ENCODE assay signal across 31 cellular contexts in genomic region chr6:49557177-49557576, GRCh38. TPM values are rescaled to one million over a fixed set of nuclear protein-coding genes. Genes with fewer than 3 reads are reported as not detected.
DNase-seq lines count a peak whose midpoint lies in the region; ATAC-seq, FAIRE-seq and TF ChIP-seq lines count a peak whose summit lies in the region.
"Had no signal": no experiment of that assay in that cellular context is flagged by ENCODE, and none has a peak within 500 bp of the region (broad histone marks: within the 10 kb centered on the region; RNA-seq: fewer than 3 reads in every experiment).

No MANE protein-coding gene starts in this region.

- H3K27ac ChIP-seq in RWPE1: peak overlapping the region; percentile 76
- no peak overlapping the region for H3K27ac ChIP-seq in HepG2 (ENCODE audit: extremely low read length, insufficient read depth, low read length)
- H3K27ac ChIP-seq: prostate gland, tibial nerve had no signal

- POLR2A ChIA-PET in RWPE1 (lab: Yijun Ruan, JAX; ENCODE audit: low non-redundant PET) (no interaction called here), HepG2 (lab: Yijun Ruan, JAX) (no interaction called here)

- 0 out of 5 replicates have a peak, but pooled peaks cover 0 to 4% of the 10 kb centered on the region in 2 experiments for H3K27me3 ChIP-seq in HepG2 (ENCODE audit: control insufficient read depth in 1 of 2, insufficient read depth in 2 of 2, low read length in 2 of 2)
- H3K27me3 ChIP-seq: tibial nerve had no signal

- no peaks in the 10 kb centered on the region for H4K20me1 ChIP-seq in HepG2 (ENCODE audit: insufficient read depth, low read length)

- no peaks in the 10 kb centered on the region for H3K9me3 Mint-ChIP-seq in activated T-helper 1 cell treated with anti-CD3 and anti-CD28 coated beads, Interleukin-12 subunit alpha, Interleukin-12 subunit beta, Interleukin-2, Interleukin-4 antibody, amounts not matched to agents 30 ng/mL and 10 ng/mL and 1 ng/mL, durations not matched to agents 14 hours and 24 hours and 36 hours
- H3K9me3 Mint-ChIP-seq: activated naive CD8-positive, alpha-beta T cell treated with anti-CD3 and anti-CD28 coated beads, Interleukin-2, amount 50 U/mL, for 24 hours; activated T-cell treated with anti-CD3 and anti-CD28 coated beads, Interleukin-2, amount 50 U/mL, for 4 hours; H9; natural killer cell had no signal

- TF ChIP-seq EP300 in HepG2 (IDR thresholded peaks at IDR 0.05; ENCODE audit: low read depth in 2 of 2, low read length in 2 of 2) (no peak), HepG2 (CRISPR knock-in tag; IDR thresholded peaks at IDR 0.05; ENCODE audit: borderline replicate concordance) (no peak)

- H3K36me3 Mint-ChIP-seq in activated T-helper 1 cell treated with anti-CD3 and anti-CD28 coated beads, Interleukin-12 subunit alpha, Interleukin-12 subunit beta, Interleukin-2, Interleukin-4 antibody, amounts not matched to agents 30 ng/mL and 10 ng/mL and 1 ng/mL, durations not matched to agents 14 hours and 24 hours and 36 hours (ENCODE audit: low read depth): no peaks in the 10 kb centered on the region
- H3K36me3 Mint-ChIP-seq: natural killer cell had no signal

- H3K9ac ChIP-seq in HepG2 (ENCODE audit: insufficient read depth, low read depth, low read length): no peak overlapping the region

- no peak overlapping the region for H3K4me3 ChIP-seq in HepG2 (replicated peaks in 1 of 3; ENCODE audit: insufficient read depth in 1 of 3, low read depth in 2 of 3, low read length in 3 of 3)
- H3K4me3 ChIP-seq: GM12878, prostate gland, tibial nerve had no signal

- TF ChIP-seq POLR2A in HepG2 (IDR thresholded peaks at IDR 0.05; ENCODE audit: insufficient read depth in 1 of 2, low read depth in 2 of 2, low read length in 2 of 2): no peak

- CTCF ChIA-PET in RWPE1 (lab: Yijun Ruan, JAX): no interaction called here
- CTCF ChIA-PET in HepG2 (lab: Yijun Ruan, JAX; ENCODE audit: low intra/inter-chr PET ratio, low total read pairs): interaction anchor here (1.0 kb wide), 1 partner anchor 25 kb away, joined by 3 read pairs; no protein-coding TSS in a partner anchor

- H3K27ac Mint-ChIP-seq in activated T-helper 1 cell treated with anti-CD3 and anti-CD28 coated beads, Interleukin-12 subunit alpha, Interleukin-12 subunit beta, Interleukin-2, Interleukin-4 antibody, amounts not matched to agents 30 ng/mL and 10 ng/mL and 1 ng/mL, durations not matched to agents 14 hours and 24 hours and 36 hours: no peak overlapping the region
- H3K27ac Mint-ChIP-seq: activated naive CD8-positive, alpha-beta T cell treated with anti-CD3 and anti-CD28 coated beads, Interleukin-2, amount 50 U/mL, for 24 hours; H9; natural killer cell; T-helper 17 cell had no signal

- in situ Hi-C loops in HepG2 (cut with HindIII; ENCODE audit: extremely low pct_ligation_motif_present, low pct_unique_long_range_greater_than_20kb): no loop called here

- ATAC-seq in HepG2 (no peak), HG03442 (IDR thresholded peaks at IDR 0.05; ENCODE audit: unreplicated experiment) (no peak)
- ATAC-seq: activated naive CD8-positive, alpha-beta T cell treated with anti-CD3 and anti-CD28 coated beads, Interleukin-2, amount 50 U/mL, for 24 hours; natural killer cell; sciatic nerve; T-helper 17 cell had no signal

- no peaks in the 10 kb centered on the region for H3K79me2 ChIP-seq in HepG2 (ENCODE audit: insufficient read depth, low read length)

- no peak overlapping the region for H3K4me2 ChIP-seq in HepG2 (ENCODE audit: low read depth, low read length)

- no peaks in the 10 kb centered on the region for H3K9me3 ChIP-seq in HepG2 (ENCODE audit: low read length)
- H3K9me3 ChIP-seq: prostate gland, tibial nerve had no signal

- no TSS peak for BruUV-seq in HepG2 (replicated peaks; lab: Mats Ljungman, UMichigan)

- no peak for TF ChIP-seq RAD21 in HepG2 (CRISPR knock-in tag; IDR thresholded peaks at IDR 0.05)

- intact Hi-C loops in HepG2 (cut with micrococcal nuclease; ENCODE audit: unreplicated experiment): no loop called here
- intact Hi-C loops in activated T-helper 1 cell treated with anti-CD3 and anti-CD28 coated beads, Interleukin-12 subunit alpha, Interleukin-12 subunit beta, Interleukin-2, Interleukin-4 antibody, amounts not matched to agents 30 ng/mL and 10 ng/mL and 1 ng/mL, durations not matched to agents 14 hours and 24 hours and 36 hours (cut with micrococcal nuclease): no loop called here

- DNase-seq in NCI-H2029 treated with DMSO at 0.1 percent for 48 hours (lab: John Stamatoyannopoulos, UW) (peak; percentile 14), NCI-H2029 (lab: John Stamatoyannopoulos, UW) (no peak), RWPE1 (ENCODE audit: low spot score) (no peak), HepG2 (ENCODE audit: low spot score) (no peak), DMS114 treated with DMSO at 0.1 percent for 48 hours (lab: John Stamatoyannopoulos, UW; ENCODE audit: unreplicated experiment) (no peak)
- no peak for DNase-seq in activated T-helper 1 cell treated with anti-CD3 and anti-CD28 coated beads, Interleukin-12 subunit alpha, Interleukin-12 subunit beta, Interleukin-2, Interleukin-4 antibody, amounts not matched to agents 30 ng/mL and 10 ng/mL and 1 ng/mL, durations not matched to agents 14 hours and 24 hours and 36 hours (ENCODE audit: low spot score)
- no peak for DNase-seq in stimulated activated naive CD4-positive, alpha-beta T cell (lab: John Stamatoyannopoulos, UW)
- DNase-seq: activated CD4-positive, CD25-positive, alpha-beta regulatory T cell; activated naive CD8-positive, alpha-beta T cell treated with anti-CD3 and anti-CD28 coated beads, Interleukin-2, amount 50 U/mL, for 24 hours; activated T-cell treated with anti-CD3 and anti-CD28 coated beads, Interleukin-2, amount 50 U/mL, for 4 hours; cortex of kidney; effector memory CD4-positive, alpha-beta T cell; H9; Kasumi-1; MV-4-11; natural killer cell; occipital lobe; Right ventricle myocardium superior; stimulated activated CD4-positive, alpha-beta T cell treated with anti-CD3 and anti-CD28 coated beads, Interleukin-2, amount 100 ng/mL, for 48 hours; T-helper 17 cell had no signal

- TF ChIP-seq CTCF in RWPE1 (conservative IDR thresholded peaks at IDR 0.05; ENCODE audit: low read depth) (no peak), HepG2 (CRISPR knock-in tag; IDR thresholded peaks at IDR 0.05) (no peak)

- H2AFZ ChIP-seq in HepG2 (ENCODE audit: low read length): no peak overlapping the region

- FAIRE-seq in HepG2 (lab: Jason Lieb, UNC): no peak
- FAIRE-seq: D721Med, GM12878, TTC549 had no signal

- H3K4me1 ChIP-seq in HepG2 (ENCODE audit: insufficient read depth, low read length): peaks cover 41% of the 10 kb centered on the region
- H3K4me1 ChIP-seq: prostate gland, tibial nerve had no signal

- peaks cover 8% of the 10 kb centered on the region for H3K4me1 Mint-ChIP-seq in activated T-helper 1 cell treated with anti-CD3 and anti-CD28 coated beads, Interleukin-12 subunit alpha, Interleukin-12 subunit beta, Interleukin-2, Interleukin-4 antibody, amounts not matched to agents 30 ng/mL and 10 ng/mL and 1 ng/mL, durations not matched to agents 14 hours and 24 hours and 36 hours (ENCODE audit: low read depth)
- H3K4me1 Mint-ChIP-seq: activated naive CD8-positive, alpha-beta T cell treated with anti-CD3 and anti-CD28 coated beads, Interleukin-2, amount 50 U/mL, for 24 hours; natural killer cell; T-helper 17 cell had no signal

- WGBS in HepG2 (ENCODE audit: low lambda C conversion rate): 69% methylated on average over 3 of the region's 3 CpGs

- no peaks in the 10 kb centered on the region for H3K27me3 Mint-ChIP-seq in activated T-helper 1 cell treated with anti-CD3 and anti-CD28 coated beads, Interleukin-12 subunit alpha, Interleukin-12 subunit beta, Interleukin-2, Interleukin-4 antibody, amounts not matched to agents 30 ng/mL and 10 ng/mL and 1 ng/mL, durations not matched to agents 14 hours and 24 hours and 36 hours (ENCODE audit: insufficient read depth)

- H3K4me3 Mint-ChIP-seq in activated T-helper 1 cell treated with anti-CD3 and anti-CD28 coated beads, Interleukin-12 subunit alpha, Interleukin-12 subunit beta, Interleukin-2, Interleukin-4 antibody, amounts not matched to agents 30 ng/mL and 10 ng/mL and 1 ng/mL, durations not matched to agents 14 hours and 24 hours and 36 hours: no peak overlapping the region
- H3K4me3 Mint-ChIP-seq: activated naive CD8-positive, alpha-beta T cell treated with anti-CD3 and anti-CD28 coated beads, Interleukin-2, amount 50 U/mL, for 24 hours; activated T-cell treated with anti-CD3 and anti-CD28 coated beads, Interleukin-2, amount 50 U/mL, for 4 hours; natural killer cell; T-helper 17 cell had no signal

- no peaks in the 10 kb centered on the region for H3K36me3 ChIP-seq in HepG2 (replicated peaks in 1 of 2; ENCODE audit: control insufficient read depth in 1 of 2, insufficient read depth in 2 of 2, low read length in 2 of 2)
- H3K36me3 ChIP-seq: prostate gland, tibial nerve had no signal

RNA-seq across cellular contexts. Expression of gene C6orf141, which starts 6.7 kb away (rescaled TPM):
- not detected in 2 replicates for total RNA-seq in HepG2 (2016; rRNA removed; fragmentation: Illumina TruSeq; extraction: Trizol)
- not detected in 2 replicates for total RNA-seq in HepG2 (2016; cell fraction: cytosol; rRNA removed; fragmentation: Illumina TruSeq; extraction: Trizol; ENCODE audit: low read depth)
- not detected in 2 replicates for total RNA-seq in HepG2 (2016; cell fraction: insoluble cytoplasmic fraction; rRNA removed; fragmentation: Illumina TruSeq; extraction: Trizol)
- not detected in 2 replicates for total RNA-seq in HepG2 (2016; cell fraction: membrane; rRNA removed; fragmentation: Illumina TruSeq; extraction: Trizol)
- not detected in 2 replicates for total RNA-seq in HepG2 (2016; cell fraction: nucleus; rRNA removed; fragmentation: Illumina TruSeq; extraction: Trizol)
- 0.07 and 0.12 TPM in 2 replicates for polyA plus RNA-seq in HepG2 (2011; rRNA removed)
- not detected in 2 replicates for polyA plus RNA-seq in HepG2 (2011; cell fraction: cytosol; rRNA removed)
- polyA plus RNA-seq in HepG2 (2011; cell fraction: nucleus; rRNA removed): 0.29 TPM in 1 of 2 replicates, not detected in the other
- not detected in 2 replicates for polyA plus RNA-seq in HepG2 (2012)
- polyA plus RNA-seq in HepG2 (2016; cell fraction: cytosol; fragmentation: Illumina TruSeq; extraction: Trizol; ENCODE audit: low read depth): not detected in 2 replicates
- polyA plus RNA-seq in HepG2 (2016; cell fraction: insoluble cytoplasmic fraction; fragmentation: Illumina TruSeq; extraction: Trizol; ENCODE audit: low read depth): not detected in 2 replicates
- not detected in 2 replicates for polyA plus RNA-seq in HepG2 (2016; cell fraction: membrane; fragmentation: Illumina TruSeq; extraction: Trizol; ENCODE audit: low read depth)
- polyA plus RNA-seq in HepG2 (2016; cell fraction: nucleus; fragmentation: Illumina TruSeq; extraction: Trizol; ENCODE audit: insufficient read depth, low read depth): not detected in 2 replicates
- polyA minus RNA-seq in HepG2 (2011; rRNA and poly(A)+ RNA removed; ENCODE audit: low replicate concordance): not detected in 2 replicates
- not detected in 2 replicates for polyA minus RNA-seq in HepG2 (2011; cell fraction: cytosol; rRNA and poly(A)+ RNA removed)
- not detected in 2 replicates for polyA minus RNA-seq in HepG2 (2011; cell fraction: nucleus; rRNA and poly(A)+ RNA removed)
- not detected in 2 replicates for total RNA-seq in activated T-helper 1 cell treated with anti-CD3 and anti-CD28 coated beads, Interleukin-12 subunit alpha, Interleukin-12 subunit beta, Interleukin-2, Interleukin-4 antibody, amounts not matched to agents 30 ng/mL and 10 ng/mL and 1 ng/mL, durations not matched to agents 14 hours and 24 hours and 36 hours
- total RNA-seq: GM12878, natural killer cell, Right ventricle myocardium superior, T-helper 17 cell had no signal

RNA-seq across cellular contexts. Expression of gene GLYATL3, which starts 57.5 kb away (rescaled TPM):
- not detected in 2 replicates for total RNA-seq in HepG2 (2016; rRNA removed; fragmentation: Illumina TruSeq; extraction: Trizol)
- not detected in 2 replicates for total RNA-seq in HepG2 (2016; cell fraction: cytosol; rRNA removed; fragmentation: Illumina TruSeq; extraction: Trizol; ENCODE audit: low read depth)
- not detected in 2 replicates for total RNA-seq in HepG2 (2016; cell fraction: insoluble cytoplasmic fraction; rRNA removed; fragmentation: Illumina TruSeq; extraction: Trizol)
- total RNA-seq in HepG2 (2016; cell fraction: membrane; rRNA removed; fragmentation: Illumina TruSeq; extraction: Trizol): not detected in 2 replicates
- total RNA-seq in HepG2 (2016; cell fraction: nucleus; rRNA removed; fragmentation: Illumina TruSeq; extraction: Trizol): not detected in 2 replicates
- polyA plus RNA-seq in HepG2 (2011; rRNA removed): 0.05 TPM in 1 of 2 replicates, not detected in the other
- not detected in 2 replicates for polyA plus RNA-seq in HepG2 (2011; cell fraction: cytosol; rRNA removed)
- polyA plus RNA-seq in HepG2 (2011; cell fraction: nucleus; rRNA removed): not detected in 2 replicates
- polyA plus RNA-seq in HepG2 (2012): not detected in 2 replicates
- not detected in 2 replicates for polyA plus RNA-seq in HepG2 (2016; cell fraction: cytosol; fragmentation: Illumina TruSeq; extraction: Trizol; ENCODE audit: low read depth)
- polyA plus RNA-seq in HepG2 (2016; cell fraction: insoluble cytoplasmic fraction; fragmentation: Illumina TruSeq; extraction: Trizol; ENCODE audit: low read depth): not detected in 2 replicates
- not detected in 2 replicates for polyA plus RNA-seq in HepG2 (2016; cell fraction: membrane; fragmentation: Illumina TruSeq; extraction: Trizol; ENCODE audit: low read depth)
- not detected in 2 replicates for polyA plus RNA-seq in HepG2 (2016; cell fraction: nucleus; fragmentation: Illumina TruSeq; extraction: Trizol; ENCODE audit: insufficient read depth, low read depth)
- polyA minus RNA-seq in HepG2 (2011; rRNA and poly(A)+ RNA removed; ENCODE audit: low replicate concordance): not detected in 2 replicates
- polyA minus RNA-seq in HepG2 (2011; cell fraction: cytosol; rRNA and poly(A)+ RNA removed): not detected in 2 replicates
- not detected in 2 replicates for polyA minus RNA-seq in HepG2 (2011; cell fraction: nucleus; rRNA and poly(A)+ RNA removed)
- not detected in 2 replicates for total RNA-seq in activated T-helper 1 cell treated with anti-CD3 and anti-CD28 coated beads, Interleukin-12 subunit alpha, Interleukin-12 subunit beta, Interleukin-2, Interleukin-4 antibody, amounts not matched to agents 30 ng/mL and 10 ng/mL and 1 ng/mL, durations not matched to agents 14 hours and 24 hours and 36 hours
- total RNA-seq: A172; activated T-cell treated with anti-CD3 and anti-CD28 coated beads, Interleukin-2, amount 50 U/mL, for 4 hours; GM12878; H9; lower leg skin; natural killer cell; NCI-H460; occipital lobe; prostate gland; Right ventricle myocardium superior; sciatic nerve; T-helper 17 cell; tibial nerve had no signal
- polyA plus RNA-seq: GM12878, keratinocyte had no signal
